1 cellular context compared by ENCODE assay signal in the genomic region with DNA sequence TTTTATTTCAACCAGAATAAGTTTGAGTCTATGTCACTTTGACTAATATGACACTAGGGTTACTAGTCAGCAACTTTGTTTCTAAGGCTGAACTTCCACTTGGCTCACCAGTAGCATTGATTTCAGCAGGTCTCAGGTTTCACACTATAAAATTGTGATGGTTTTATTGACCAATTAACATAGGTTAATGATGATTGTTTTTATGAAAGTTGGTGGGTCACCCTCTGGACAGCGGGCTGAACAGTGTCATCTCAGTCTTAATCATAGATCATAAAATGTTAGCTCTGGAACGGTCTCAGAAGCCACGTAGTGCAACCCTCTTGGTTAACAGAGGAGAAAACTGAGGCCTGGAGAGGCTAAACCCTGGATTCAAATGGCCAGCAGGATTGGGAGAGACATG. TPM values are rescaled to one million over a fixed set of nuclear protein-coding genes. Genes with fewer than 3 reads are reported as not detected.
"Had no signal": no experiment of that assay in that cellular context is flagged by ENCODE, and none has a peak within 500 bp of the region (broad histone marks: within the 10 kb centered on the region; RNA-seq: fewer than 3 reads in every experiment).

No MANE protein-coding gene starts in this region.

RNA-seq across cellular contexts. Expression of a gene that starts 40.2 kb away (rescaled TPM):
- total RNA-seq: cerebellum had no signal
